Comparison of ENCODE assay signal across 26 cellular contexts in the genomic region with DNA sequence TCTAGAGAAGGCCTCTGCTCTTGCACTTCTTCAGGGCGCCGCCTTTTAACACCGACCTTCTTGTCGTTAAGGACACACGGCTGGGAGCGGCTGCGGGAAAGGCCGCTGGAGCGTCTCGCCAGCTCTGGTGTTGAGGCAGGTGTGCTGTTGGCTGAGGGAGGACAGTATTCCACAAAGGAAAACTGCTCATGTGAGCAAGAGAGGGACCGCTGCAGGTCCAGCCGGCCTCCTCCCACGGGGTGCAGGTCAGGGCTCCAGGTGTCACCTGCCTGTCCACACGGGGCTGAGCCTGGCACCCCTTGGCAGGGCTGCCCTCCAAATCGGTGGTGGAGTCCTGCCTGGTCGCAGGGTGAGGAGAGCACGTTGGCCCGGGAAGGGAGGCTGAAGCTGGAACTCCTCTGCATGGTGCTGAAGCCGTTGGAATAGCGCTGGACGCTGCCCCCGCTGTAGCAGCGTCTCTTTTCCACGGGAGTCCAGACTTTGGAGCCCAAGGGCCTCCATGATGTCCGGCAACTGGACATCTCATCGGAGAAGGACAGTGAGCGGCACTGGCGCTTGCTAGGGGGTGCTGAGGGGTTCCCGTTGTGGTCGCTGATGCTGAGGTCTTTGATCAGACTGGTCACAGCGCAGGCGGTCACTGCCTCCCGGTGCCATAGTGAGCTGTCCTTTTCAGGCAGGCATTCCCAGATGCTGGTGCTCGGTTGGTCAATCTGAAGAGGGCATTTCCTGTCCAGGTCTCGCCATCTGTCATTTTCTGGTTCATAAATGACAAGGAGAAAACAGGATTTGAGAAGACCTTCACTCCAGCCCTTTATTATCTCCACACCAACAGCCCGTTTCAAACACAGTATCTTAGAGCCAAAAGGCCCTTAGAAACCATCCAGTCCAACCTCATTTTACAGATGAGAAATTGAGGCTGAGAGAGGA.
DNase-seq lines count a peak whose midpoint lies in the region; ATAC-seq, FAIRE-seq and TF ChIP-seq lines count a peak whose summit lies in the region.
"Had no signal": no experiment of that assay in that cellular context is flagged by ENCODE, and none has a peak within 500 bp of the region (broad histone marks: within the 10 kb centered on the region; RNA-seq: fewer than 3 reads in every experiment).

No MANE protein-coding gene starts in this region.

- WGBS in psoas muscle, 3 donors, result 89 to 92% (median 91%) methylated on average over 36 of the region's 36 CpGs

- peaks cover 6 to 12% of the 10 kb centered on the region in 2 donors for H3K36me3 ChIP-seq in psoas muscle (ENCODE audit: insufficient read depth in 1 of 2, low read depth in 1 of 2)
- peaks cover 1% of the 10 kb centered on the region; the same call in 1 of the 2 replicates for H3K36me3 ChIP-seq in H7 (replicated peaks; ENCODE audit: control insufficient read depth, insufficient read depth, low read length)

- DNase-seq in left ventricle myocardium superior (peak; percentile 33), Right ventricle myocardium superior (no peak), cerebellar cortex (ENCODE audit: low spot score) (peak; percentile 51), psoas muscle (peak; percentile 18 to 52), urothelium cell line (ENCODE audit: low spot score) (no peak), H7 (no peak), NCI-H446 (lab: John Stamatoyannopoulos, UW) (no peak)
- DNase-seq: activated CD4-positive, alpha-beta T cell treated with anti-CD3 and anti-CD28 coated beads, Interleukin-2, amount 50 U/mL, for 1 hour; activated gamma-delta T cell treated with Interleukin-2 at 50 U/mL for 16 hours; activated naive CD8-positive, alpha-beta T cell treated with anti-CD3 and anti-CD28 coated beads, Interleukin-2, amount 50 U/mL, for 24 hours; activated T-cell treated with anti-CD3 and anti-CD28 coated beads, Interleukin-2, amount 50 U/mL, for 24 hours; CD8-positive, alpha-beta T cell; foreskin melanocyte; kidney glomerular epithelial cell; mammary epithelial cell; NCI-H1092; NCI-H1694; NCI-H82; T1000; upper lobe of right lung had no signal

- TF ChIP-seq CTCF in psoas muscle (IDR thresholded peaks at IDR 0.05), result no peak

- H3K4me1 ChIP-seq in psoas muscle, result peaks cover 75% of the 10 kb centered on the region
- H3K4me1 ChIP-seq: SJSA1 had no signal

- ATAC-seq in left ventricle myocardium superior (no peak), Right ventricle myocardium superior (ENCODE audit: poor library complexity) (no peak), psoas muscle (no peak), HG03521 (IDR thresholded peaks at IDR 0.05; ENCODE audit: unreplicated experiment) (no peak)
- ATAC-seq: activated naive CD8-positive, alpha-beta T cell treated with anti-CD3 and anti-CD28 coated beads, Interleukin-2, amount 50 U/mL, for 24 hours; CD8-positive, alpha-beta T cell; GM12878; heart right ventricle; pancreas; upper lobe of right lung had no signal

- FAIRE-seq in urothelium cell line (lab: Jason Lieb, UNC), result peak; percentile 30
- FAIRE-seq: GM12878, H1, pancreas had no signal

- H3K4me3 ChIP-seq in psoas muscle (no peak overlapping the region), H7 (ENCODE audit: insufficient read depth, low read depth, low read length) (no peak overlapping the region)
- H3K4me3 ChIP-seq: GM12878, heart right ventricle, pancreas, SJSA1, upper lobe of right lung had no signal

- no peak overlapping the region for H3K27ac ChIP-seq in psoas muscle
- H3K27ac ChIP-seq: pancreas, SJSA1 had no signal

- H3K27me3 ChIP-seq in psoas muscle (ENCODE audit: insufficient read depth in 3 of 3, low read length in 2 of 3), result no peaks in the 10 kb centered on the region
- H3K27me3 ChIP-seq in H7 (ENCODE audit: control insufficient read depth, insufficient read depth, low read length), result no peaks in the 10 kb centered on the region
- H3K27me3 ChIP-seq: heart right ventricle, pancreas, SJSA1, upper lobe of right lung had no signal

- intact Hi-C loops in left ventricle myocardium superior (cut with micrococcal nuclease) (no loop called here), Right ventricle myocardium superior (cut with DNase I) (loop anchor here (10.0 kb wide), 1 partner anchor 53 kb away; no protein-coding TSS in a partner anchor), psoas muscle (cut with DNase I) (loop anchor here in 1 of 2 donors (10.0 kb wide), 1 partner anchor 53 kb away; no protein-coding TSS in a partner anchor)

- H3K9me3 ChIP-seq in psoas muscle, result no peaks in the 10 kb centered on the region
- H3K9me3 ChIP-seq: heart right ventricle, pancreas, SJSA1, upper lobe of right lung had no signal

Comparison
In these comparisons a context has a peak if more than half of its experiments do, and no peak if none do; other contexts are left out.
1. DNase-seq: peak in left ventricle myocardium superior (single experiment), cerebellar cortex (single experiment) and psoas muscle (2 of 2); none in Right ventricle myocardium superior (single experiment), urothelium cell line (single experiment), H7 (single experiment) and NCI-H446 (0 of 2).